In genomic region chr14:105387530-105387922, GRCh38 we compare ENCODE assay signal across 19 cellular contexts. TPM values are rescaled to one million over a fixed set of nuclear protein-coding genes. Genes with fewer than 3 reads are reported as not detected.
"Had no signal": no experiment of that assay in that cellular context is flagged by ENCODE, and none has a peak within 500 bp of the region (broad histone marks: within the 10 kb centered on the region; RNA-seq: fewer than 3 reads in every experiment).

No MANE protein-coding gene starts in this region.

- H3K9me3 ChIP-seq: esophagus muscularis mucosa, gastroesophageal sphincter, heart right ventricle, lower lobe of right lung, testis, upper lobe of left lung had no signal

- H3K27me3 ChIP-seq: esophagus muscularis mucosa, gastroesophageal sphincter, heart right ventricle, testis, upper lobe of left lung had no signal

- DNase-seq: activated B cell treated with CpG ODN at 0.5 μM for 24 hours; activated CD4-positive, alpha-beta memory T cell treated with anti-CD3 and anti-CD28 coated beads, Interleukin-2, amount 10 ng/mL, durations not matched to agents 7 days and 5 days; activated CD4-positive, alpha-beta T cell treated with anti-CD3 and anti-CD28 coated beads for 4 hours; activated CD8-positive, alpha-beta memory T cell treated with anti-CD3 and anti-CD28 coated beads, Interleukin-2, amount 10 ng/mL, durations not matched to agents 7 days and 5 days; cerebellar nuclear complex; effector CD8-positive, alpha-beta T cell; heart right ventricle; lower lobe of right lung; nucleus accumbens; retina; stimulated activated CD4-positive, alpha-beta T cell treated with anti-CD3 and anti-CD28 coated beads, Interleukin-4, amount 100 ng/mL, for 1 hour; T-cell; T-helper 9 cell; testis had no signal

- H3K4me3 ChIP-seq: esophagus muscularis mucosa, gastroesophageal sphincter, heart right ventricle, lower lobe of right lung, testis, upper lobe of left lung had no signal

- H3K27ac ChIP-seq: esophagus muscularis mucosa, gastroesophageal sphincter, testis, upper lobe of left lung had no signal

- ATAC-seq: activated CD8-positive, alpha-beta memory T cell treated with anti-CD3 and anti-CD28 coated beads, Interleukin-2, amount 10 ng/mL, durations not matched to agents 7 days and 5 days; gastroesophageal sphincter; heart right ventricle; lower lobe of right lung; T-cell had no signal

- FAIRE-seq: endothelial cell of umbilical vein had no signal

- H3K4me1 ChIP-seq: testis had no signal

RNA-seq across cellular contexts. Expression of gene TEX22, which starts 10.8 kb away (rescaled TPM):
- total RNA-seq: mesenteric fat pad had no signal
